In the genomic region with DNA sequence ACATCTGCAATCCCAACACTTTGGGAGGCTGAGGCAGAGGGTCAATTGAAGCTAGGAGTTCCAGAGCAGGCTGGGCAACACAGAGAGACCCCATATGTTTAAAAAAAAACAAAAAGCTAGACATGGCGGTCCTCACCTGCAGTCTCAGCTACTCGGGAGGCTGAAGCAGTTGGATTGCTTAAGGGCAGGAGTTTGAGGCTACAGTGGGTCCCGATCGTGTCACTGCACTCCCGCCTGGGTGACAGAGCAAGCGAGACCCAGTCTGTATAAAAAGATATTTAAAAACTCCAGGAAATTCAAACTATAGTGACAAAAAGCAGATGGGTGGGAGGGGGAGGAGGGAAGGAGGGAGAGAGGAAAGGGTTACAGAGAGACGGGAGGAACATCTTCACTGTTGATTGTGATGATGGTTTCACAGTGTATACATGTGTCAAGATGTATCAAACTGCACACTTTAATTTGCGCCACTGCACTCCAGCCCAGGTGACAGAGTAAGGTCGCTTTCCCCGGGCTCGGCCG, we compare ENCODE assay signal across 8 cellular contexts. TPM values are rescaled to one million over a fixed set of nuclear protein-coding genes. Genes with fewer than 3 reads are reported as not detected.
A peak's percentile ranks its signal among the peaks of the same experiment; 100 is the strongest.
DNase-seq lines count a peak whose midpoint lies in the region; ATAC-seq and TF ChIP-seq lines count a peak whose summit lies in the region.

No MANE protein-coding gene starts in this region.

- H3F3A ChIP-seq in PC-3 (ENCODE audit: low read length, unreplicated experiment) (no peaks in the 10 kb centered on the region), neural cell (ENCODE audit: insufficient read depth, low read length, poor library complexity, severe bottlenecking) (no peaks in the 10 kb centered on the region)

- ATAC-seq in PC-3 (peak; percentile 14), HG03159 (IDR thresholded peaks at IDR 0.05; ENCODE audit: unreplicated experiment) (no peak)

- POLR2A ChIA-PET in PC-3 (lab: Charles Lee; ENCODE audit: unreplicated experiment): no interaction called here

- no peaks in the 10 kb centered on the region for H3K36me3 ChIP-seq in PC-3 (ENCODE audit: low read depth, low read length)
- H3K36me3 ChIP-seq in duodenal mucosa (ENCODE audit: control insufficient read depth in 1 of 2, insufficient read depth in 2 of 2, low read length in 2 of 2): peaks cover 0 to 4% of the 10 kb centered on the region in 2 donors
- H3K36me3 ChIP-seq in neural cell (ENCODE audit: insufficient read depth, low read length): peaks cover 8% of the 10 kb centered on the region

- intact Hi-C loops in PC-3 (cut with micrococcal nuclease): loop anchor here (2.0 kb wide), 1 partner anchor 19 kb away; no protein-coding TSS in a partner anchor

- peaks cover 20% of the 10 kb centered on the region for H3K4me1 ChIP-seq in PC-3 (ENCODE audit: insufficient read depth, low read length)
- peaks cover 22 to 26% of the 10 kb centered on the region in 2 donors for H3K4me1 ChIP-seq in duodenal mucosa (ENCODE audit: control insufficient read depth in 1 of 2, insufficient read depth in 2 of 2, low read length in 2 of 2)

- peak overlapping the region; percentile 99 for H3K4me3 ChIP-seq in PC-3 (ENCODE audit: low read length)
- H3K4me3 ChIP-seq in duodenal mucosa (ENCODE audit: low read depth in 1 of 2, low read length in 2 of 2): peak overlapping the region; percentile 97
- peak overlapping the region; percentile 99 for H3K4me3 ChIP-seq in neural cell (ENCODE audit: low read length)

- H3K27me3 ChIP-seq in PC-3 (ENCODE audit: low read length) (no peaks in the 10 kb centered on the region), duodenal mucosa (ENCODE audit: control insufficient read depth in 1 of 2, insufficient read depth in 2 of 2, low read length in 2 of 2) (no peaks in the 10 kb centered on the region), neural cell (ENCODE audit: insufficient read depth, low read depth, low read length) (no peaks in the 10 kb centered on the region)

- H3K27ac ChIP-seq in PC-3 (ENCODE audit: low read length): peak overlapping the region; percentile 83
- peak overlapping the region; percentile 95 for H3K27ac ChIP-seq in duodenal mucosa (ENCODE audit: low read depth, low read length)
- peak overlapping the region; percentile 82 for H3K27ac ChIP-seq in neural cell (ENCODE audit: low read length)

- CTCF ChIA-PET in PC-3 (lab: Charles Lee): interaction anchor here (0.6 to 1.3 kb wide), 2 partner anchors 18 to 19 kb away, joined by 3 to 5 read pairs; no protein-coding TSS in a partner anchor

- no peaks in the 10 kb centered on the region for H3K9me3 ChIP-seq in PC-3 (ENCODE audit: low read length)
- H3K9me3 ChIP-seq in duodenal mucosa (ENCODE audit: control insufficient read depth in 1 of 2, low read length in 2 of 2): no peaks in the 10 kb centered on the region
- H3K9me3 ChIP-seq in neural cell (ENCODE audit: low read length): no peaks in the 10 kb centered on the region

- TF ChIP-seq CTCF in PC-3 (conservative IDR thresholded peaks at IDR 0.05; ENCODE audit: low read depth, low read length) (no peak), neural cell (IDR thresholded peaks at IDR 0.05; ENCODE audit: poor library complexity, severe bottlenecking) (no peak)

- TF ChIP-seq RAD21 in neural cell (conservative IDR thresholded peaks at IDR 0.05): no peak

- no peaks in the 10 kb centered on the region for H3K9me2 ChIP-seq in PC-3 (replicated peaks; ENCODE audit: low read length)
- H3K9me2 ChIP-seq in neural cell (ENCODE audit: insufficient read depth, low read length): no peaks in the 10 kb centered on the region

- BruUV-seq in PC-3 (replicated peaks; lab: Mats Ljungman, UMichigan): no TSS peak

- peak overlapping the region; percentile 92 for H2AFZ ChIP-seq in PC-3 (ENCODE audit: low read length)
- H2AFZ ChIP-seq in neural cell (ENCODE audit: low read depth, low read length): peak overlapping the region; percentile 65

- H3K4me2 ChIP-seq in PC-3 (ENCODE audit: low read length) (peak overlapping the region; percentile 92), neural cell (ENCODE audit: low read length) (peak overlapping the region; percentile 92)

- H3K9ac ChIP-seq in PC-3 (ENCODE audit: low read length) (peak overlapping the region; percentile 99), duodenal mucosa (ENCODE audit: low read depth in 1 of 2, low read length in 2 of 2) (peak overlapping the region; percentile 98 to 99), neural cell (ENCODE audit: low read length) (peak overlapping the region; percentile 88)

- H4K20me1 ChIP-seq in PC-3 (ENCODE audit: low read length) (no peaks in the 10 kb centered on the region), neural cell (ENCODE audit: insufficient read depth) (no peaks in the 10 kb centered on the region)

- peaks cover 76% of the 10 kb centered on the region for H3K79me2 ChIP-seq in PC-3 (ENCODE audit: low read length)
- peaks cover 35% of the 10 kb centered on the region for H3K79me2 ChIP-seq in neural cell (replicated peaks; ENCODE audit: insufficient read depth, low read length)

- TF ChIP-seq EP300 in neural cell (conservative IDR thresholded peaks at IDR 0.05; ENCODE audit: poor library complexity, severe bottlenecking): no peak

- peak; percentile 14 for DNase-seq in activated naive CD4-positive, alpha-beta T cell treated with Interleukin-2 at 50 U/mL for 16 hours
- no peak for DNase-seq in activated naive CD4-positive, alpha-beta T cell treated with anti-CD3 and anti-CD28 coated beads, Interleukin-2, amount 50 U/mL, for 16 hours
- DNase-seq in PC-3 (no peak), HPDE6-E6E7 (ENCODE audit: extremely low spot score) (no peak), ecto neural progenitor cell (ENCODE audit: low spot score) (no peak)

TF ChIP-seq in neural cell, 6 proteins besides CTCF, POLR2A, EP300 and RAD21:
- TF ChIP-seq TAF1 (IDR thresholded peaks at IDR 0.05; ENCODE audit: low read depth): no peak
- no peak for TF ChIP-seq EZH2 (IDR thresholded peaks at IDR 0.05; ENCODE audit: borderline replicate concordance, insufficient read depth, low read length, poor library complexity, severe bottlenecking)
- no peak for TF ChIP-seq SMC3 (conservative IDR thresholded peaks at IDR 0.05; ENCODE audit: poor library complexity)
- TF ChIP-seq MXI1 (conservative IDR thresholded peaks at IDR 0.05; ENCODE audit: poor library complexity, severe bottlenecking): no peak
- TF ChIP-seq POLR2AphosphoS5 (IDR thresholded peaks at IDR 0.05): no peak
- TF ChIP-seq, protein P1, sequence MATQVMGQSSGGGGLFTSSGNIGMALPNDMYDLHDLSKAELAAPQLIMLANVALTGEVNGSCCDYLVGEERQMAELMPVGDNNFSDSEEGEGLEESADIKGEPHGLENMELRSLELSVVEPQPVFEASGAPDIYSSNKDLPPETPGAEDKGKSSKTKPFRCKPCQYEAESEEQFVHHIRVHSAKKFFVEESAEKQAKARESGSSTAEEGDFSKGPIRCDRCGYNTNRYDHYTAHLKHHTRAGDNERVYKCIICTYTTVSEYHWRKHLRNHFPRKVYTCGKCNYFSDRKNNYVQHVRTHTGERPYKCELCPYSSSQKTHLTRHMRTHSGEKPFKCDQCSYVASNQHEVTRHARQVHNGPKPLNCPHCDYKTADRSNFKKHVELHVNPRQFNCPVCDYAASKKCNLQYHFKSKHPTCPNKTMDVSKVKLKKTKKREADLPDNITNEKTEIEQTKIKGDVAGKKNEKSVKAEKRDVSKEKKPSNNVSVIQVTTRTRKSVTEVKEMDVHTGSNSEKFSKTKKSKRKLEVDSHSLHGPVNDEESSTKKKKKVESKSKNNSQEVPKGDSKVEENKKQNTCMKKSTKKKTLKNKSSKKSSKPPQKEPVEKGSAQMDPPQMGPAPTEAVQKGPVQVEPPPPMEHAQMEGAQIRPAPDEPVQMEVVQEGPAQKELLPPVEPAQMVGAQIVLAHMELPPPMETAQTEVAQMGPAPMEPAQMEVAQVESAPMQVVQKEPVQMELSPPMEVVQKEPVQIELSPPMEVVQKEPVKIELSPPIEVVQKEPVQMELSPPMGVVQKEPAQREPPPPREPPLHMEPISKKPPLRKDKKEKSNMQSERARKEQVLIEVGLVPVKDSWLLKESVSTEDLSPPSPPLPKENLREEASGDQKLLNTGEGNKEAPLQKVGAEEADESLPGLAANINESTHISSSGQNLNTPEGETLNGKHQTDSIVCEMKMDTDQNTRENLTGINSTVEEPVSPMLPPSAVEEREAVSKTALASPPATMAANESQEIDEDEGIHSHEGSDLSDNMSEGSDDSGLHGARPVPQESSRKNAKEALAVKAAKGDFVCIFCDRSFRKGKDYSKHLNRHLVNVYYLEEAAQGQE (IDR thresholded peaks at IDR 0.05; ENCODE audit: borderline replicate concordance): no peak

RNA-seq across cellular contexts. Expression of a gene that starts 0.9 kb away (rescaled TPM):
- 7.7 and 8.8 TPM in 2 replicates for total RNA-seq in PC-3 (2014; rRNA removed)
- 6.5 and 7.7 TPM in 2 replicates for polyA plus RNA-seq in neural cell
- 35.3 and 44.0 TPM in 2 replicates for polyA minus RNA-seq in neural cell
